29 cellular contexts compared by ENCODE assay signal in genomic region chr20:37160683-37161082, GRCh38.
"Had no signal": no experiment of that assay in that cellular context is flagged by ENCODE, and none has a peak within 500 bp of the region (broad histone marks: within the 10 kb centered on the region; RNA-seq: fewer than 3 reads in every experiment).

No MANE protein-coding gene starts in this region.

- H3K4me1 ChIP-seq: breast epithelium, esophagus squamous epithelium, left lung, prostate gland, tibial nerve had no signal

- H3K9me3 Mint-ChIP-seq: activated B cell treated with CpG ODN at 0.5 μM for 24 hours; activated naive CD4-positive, alpha-beta T cell treated with anti-CD3 and anti-CD28 coated beads, Interleukin-2, amount 50 U/mL, for 72 hours; activated T-helper 2 cell treated with anti-CD3 and anti-CD28 coated beads, Interferon-gamma antibody, Interleukin-2, Interleukin-4, amounts not matched to agents 10 μg/mL and 5 μg/mL and 100 μg/mL, durations not matched to agents 14 hours and 24 hours and 36 hours; central memory CD8-positive, alpha-beta T cell; naive B cell; nephron progenitor cell; T-helper 1 cell treated with Interleukin-12 subunit alpha and Interleukin-12 subunit beta and Interleukin-4 antibody, amounts not matched to agents 30 μg/mL and 1 μg/mL, for 36 hours had no signal

- H3K4me3 Mint-ChIP-seq: activated B cell treated with CpG ODN at 0.5 μM for 24 hours; activated CD8-positive, alpha-beta memory T cell treated with anti-CD3 and anti-CD28 coated beads, Interleukin-2, amount 10 ng/mL, durations not matched to agents 7 days and 5 days; activated CD8-positive, alpha-beta T cell treated with anti-CD3 and anti-CD28 coated beads, Interleukin-2, amount 10 ng/mL, durations not matched to agents 7 days and 5 days; central memory CD8-positive, alpha-beta T cell; naive B cell; nephron progenitor cell; T-helper 1 cell treated with Interleukin-12 subunit alpha and Interleukin-12 subunit beta and Interleukin-4 antibody, amounts not matched to agents 30 μg/mL and 1 μg/mL, for 36 hours had no signal

- FAIRE-seq: colon had no signal

- ATAC-seq: activated CD8-positive, alpha-beta memory T cell treated with anti-CD3 and anti-CD28 coated beads, Interleukin-2, amount 10 ng/mL, durations not matched to agents 7 days and 5 days; activated CD8-positive, alpha-beta T cell treated with anti-CD3 and anti-CD28 coated beads, Interleukin-2, amount 10 ng/mL, durations not matched to agents 7 days and 5 days; activated naive CD4-positive, alpha-beta T cell treated with anti-CD3 and anti-CD28 coated beads, Interleukin-2, amount 50 U/mL, for 72 hours; left lung had no signal

- H3K36me3 ChIP-seq: breast epithelium, esophagus squamous epithelium, left lung, ovary, prostate gland, suprapubic skin had no signal

- H3K27ac ChIP-seq: breast epithelium, esophagus squamous epithelium, left lung, ovary, prostate gland, suprapubic skin, tibial nerve had no signal

- H3K4me2 ChIP-seq: smooth muscle cell had no signal

- H3K36me3 Mint-ChIP-seq: activated CD8-positive, alpha-beta memory T cell treated with anti-CD3 and anti-CD28 coated beads, Interleukin-2, amount 10 ng/mL, durations not matched to agents 7 days and 5 days; activated naive CD4-positive, alpha-beta T cell treated with anti-CD3 and anti-CD28 coated beads, Interleukin-2, amount 50 U/mL, for 72 hours; naive B cell had no signal

- H3K4me1 Mint-ChIP-seq: activated B cell treated with CpG ODN at 0.5 μM for 24 hours; activated CD8-positive, alpha-beta memory T cell treated with anti-CD3 and anti-CD28 coated beads, Interleukin-2, amount 10 ng/mL, durations not matched to agents 7 days and 5 days; central memory CD8-positive, alpha-beta T cell had no signal

- H3K27ac Mint-ChIP-seq: activated B cell treated with CpG ODN at 0.5 μM for 24 hours; activated CD8-positive, alpha-beta memory T cell treated with anti-CD3 and anti-CD28 coated beads, Interleukin-2, amount 10 ng/mL, durations not matched to agents 7 days and 5 days; activated CD8-positive, alpha-beta T cell treated with anti-CD3 and anti-CD28 coated beads, Interleukin-2, amount 10 ng/mL, durations not matched to agents 7 days and 5 days; activated naive CD4-positive, alpha-beta T cell treated with anti-CD3 and anti-CD28 coated beads, Interleukin-2, amount 50 U/mL, for 72 hours; activated T-helper 2 cell treated with anti-CD3 and anti-CD28 coated beads, Interferon-gamma antibody, Interleukin-2, Interleukin-4, amounts not matched to agents 10 μg/mL and 5 μg/mL and 100 μg/mL, durations not matched to agents 14 hours and 24 hours and 36 hours; nephron progenitor cell; T-helper 1 cell treated with Interleukin-12 subunit alpha and Interleukin-12 subunit beta and Interleukin-4 antibody, amounts not matched to agents 30 μg/mL and 1 μg/mL, for 36 hours had no signal

- H3K27me3 ChIP-seq: breast epithelium, esophagus squamous epithelium, left lung, ovary, suprapubic skin, tibial nerve had no signal

- DNase-seq: activated B cell treated with CpG ODN at 0.5 μM for 24 hours; activated CD8-positive, alpha-beta memory T cell treated with anti-CD3 and anti-CD28 coated beads, Interleukin-2, amount 10 ng/mL, durations not matched to agents 7 days and 5 days; activated CD8-positive, alpha-beta T cell treated with anti-CD3 and anti-CD28 coated beads, Interleukin-2, amount 10 ng/mL, durations not matched to agents 7 days and 5 days; activated T-cell treated with anti-CD3 and anti-CD28 coated beads, Interleukin-2, amount 50 U/mL, for 48 hours; dermis blood vessel endothelial cell; effector CD4-positive, alpha-beta T cell; esophagus squamous epithelium; foreskin melanocyte; kidney glomerular epithelial cell; left lung; naive B cell; nephron progenitor cell; ovary; retina; stimulated activated CD4-positive, alpha-beta T cell treated with anti-CD3 and anti-CD28 coated beads, Interleukin-1b, Interleukin-23, amount 100 ng/mL, for 48 hours; stimulated activated CD4-positive, alpha-beta T cell treated with anti-CD3 and anti-CD28 coated beads, Interleukin-4, amount 100 ng/mL, for 4 hours; stimulated activated CD8-positive, alpha-beta memory T cell treated with anti-CD3 and anti-CD28 coated beads, Interleukin-4, amount 100 ng/mL, for 48 hours; stimulated activated naive CD4-positive, alpha-beta T cell; T-helper 9 cell had no signal

- H3K9me3 ChIP-seq: breast epithelium, esophagus squamous epithelium, left lung, ovary, prostate gland, suprapubic skin, tibial nerve had no signal

- H3K4me3 ChIP-seq: breast epithelium, esophagus squamous epithelium, left lung, ovary, prostate gland, smooth muscle cell, suprapubic skin, tibial nerve had no signal
